Comparison of ENCODE assay signal across 1 cellular context in genomic region chr12:30652034-30652696, GRCh38.
TF ChIP-seq lines count a peak whose summit lies in the region.

No MANE protein-coding gene starts in this region.

TF ChIP-seq in K562, 482 proteins besides CTCF, POLR2A, EP300 and RAD21 (continued from another document):
- TF ChIP-seq THRA (IDR thresholded peaks at IDR 0.05) = no peak
- TF ChIP-seq ZNF668 (CRISPR knock-in tag; IDR thresholded peaks at IDR 0.05) = no peak
- TF ChIP-seq ZNF707 (CRISPR knock-in tag; conservative IDR thresholded peaks at IDR 0.05) = no peak
- no peak for TF ChIP-seq NEUROD1 (IDR thresholded peaks at IDR 0.05; ENCODE audit: borderline replicate concordance, low read depth, low read length, partially characterized antibody)
- no peak for TF ChIP-seq ATF2 (CRISPR knock-in tag; IDR thresholded peaks at IDR 0.05)
- no peak for TF ChIP-seq ZNF263 (CRISPR knock-in tag; IDR thresholded peaks at IDR 0.05; ENCODE audit: borderline replicate concordance)
